13 cellular contexts compared by ENCODE assay signal in genomic region chr10:1465421-1465902, GRCh38.
DNase-seq lines count a peak whose midpoint lies in the region; ATAC-seq, FAIRE-seq and TF ChIP-seq lines count a peak whose summit lies in the region.
"Had no signal": no experiment of that assay in that cellular context is flagged by ENCODE, and none has a peak within 500 bp of the region (broad histone marks: within the 10 kb centered on the region; RNA-seq: fewer than 3 reads in every experiment).

No MANE protein-coding gene starts in this region.

- no peaks in the 10 kb centered on the region for H3K36me3 Mint-ChIP-seq in naive B cell

- no peaks in the 10 kb centered on the region for H3K27me3 ChIP-seq in MM.1S (replicated peaks; ENCODE audit: insufficient read depth, low read length)

- no peak overlapping the region for H3K9ac ChIP-seq in MM.1S (ENCODE audit: low read length)

- no peaks in the 10 kb centered on the region for H4K20me1 ChIP-seq in MM.1S (ENCODE audit: insufficient read depth, low read length)

- peak overlapping the region; percentile 61 for H3K4me2 ChIP-seq in MM.1S (ENCODE audit: low read depth, low read length)

- peak overlapping the region in 7 of 8 donors; percentile 42 to 83 (median 62) for H3K4me3 Mint-ChIP-seq in naive B cell
- H3K4me3 Mint-ChIP-seq: T-helper 1 cell treated with Interleukin-12 subunit alpha and Interleukin-12 subunit beta and Interleukin-4 antibody, amounts not matched to agents 30 μg/mL and 1 μg/mL, for 36 hours had no signal

- H3K9me2 ChIP-seq in MM.1S (replicated peaks; ENCODE audit: insufficient read depth, low read length) = no peaks in the 10 kb centered on the region

- TF ChIP-seq CTCF in MM.1S (IDR thresholded peaks at IDR 0.05; ENCODE audit: low read length) = no peak

- H3K27me3 Mint-ChIP-seq in naive B cell = peaks cover 0 to 23% (median 0%) of the 10 kb centered on the region in 3 donors

- H3K4me1 Mint-ChIP-seq in naive B cell = peaks cover 35 to 50% (median 39%) of the 10 kb centered on the region in 3 donors

- no peak overlapping the region for H3K27ac ChIP-seq in MM.1S (ENCODE audit: low read length)

- ATAC-seq in GM18508 (IDR thresholded peaks at IDR 0.05; ENCODE audit: insufficient read depth, unreplicated experiment) = peak; percentile 57
- ATAC-seq in GM21529 (IDR thresholded peaks at IDR 0.05; ENCODE audit: unreplicated experiment) = peak; percentile 73
- peak; percentile 62 to 84 for ATAC-seq in naive B cell (ENCODE audit: low read depth in 2 of 2)

- no peaks in the 10 kb centered on the region for H3K4me1 ChIP-seq in MM.1S (ENCODE audit: low read length)

- no peaks in the 10 kb centered on the region for H3K36me3 ChIP-seq in MM.1S (replicated peaks; ENCODE audit: insufficient read depth, low read length)

- no peak for FAIRE-seq in frontal cortex (lab: Jason Lieb, UNC)
- FAIRE-seq: D721Med had no signal

- peak overlapping the region; percentile 52 for H3K4me3 ChIP-seq in MM.1S (ENCODE audit: low read length)

- peaks cover 0 to 2% (median 0%) of the 10 kb centered on the region in 7 donors for H3K9me3 Mint-ChIP-seq in naive B cell
- H3K9me3 Mint-ChIP-seq: T-helper 1 cell treated with Interleukin-12 subunit alpha and Interleukin-12 subunit beta and Interleukin-4 antibody, amounts not matched to agents 30 μg/mL and 1 μg/mL, for 36 hours had no signal

- no peaks in the 10 kb centered on the region for H3K79me2 ChIP-seq in MM.1S (ENCODE audit: low read length)

- H3K9me3 ChIP-seq in MM.1S (replicated peaks; ENCODE audit: insufficient read depth, low read length) = no peaks in the 10 kb centered on the region

- H3K27ac Mint-ChIP-seq in naive B cell = peak overlapping the region in 4 of 6 donors; percentile 41 to 88 (median 87)
- H3K27ac Mint-ChIP-seq: T-helper 1 cell treated with Interleukin-12 subunit alpha and Interleukin-12 subunit beta and Interleukin-4 antibody, amounts not matched to agents 30 μg/mL and 1 μg/mL, for 36 hours had no signal

- H3F3A ChIP-seq in MM.1S (ENCODE audit: insufficient read depth, low read length) = no peaks in the 10 kb centered on the region

- peak overlapping the region; percentile 40 for H2AFZ ChIP-seq in MM.1S (ENCODE audit: low read length)

- DNase-seq in MM.1S (peak; percentile 32), naive B cell (peak; percentile 64), Ammon's horn (ENCODE audit: low spot score) (no peak), AG08396 (ENCODE audit: low spot score) (no peak), frontal cortex (ENCODE audit: low spot score in 2 of 2) (no peak), SHP77 treated with DMSO at 0.1 percent for 48 hours (lab: John Stamatoyannopoulos, UW) (no peak)
- DNase-seq: effector CD8-positive, alpha-beta T cell; NCI-H2227 treated with DMSO at 0.1 percent for 48 hours; stimulated activated CD4-positive, alpha-beta T cell treated with anti-CD3 and anti-CD28 coated beads, Interleukin-4, amount 100 ng/mL, for 4 hours had no signal

Comparison
In these comparisons a context has a peak if more than half of its experiments do, and no peak if none do; other contexts are left out.
1. DNase-seq: peak in MM.1S (single experiment) and naive B cell (single experiment); none in Ammon's horn (single experiment), AG08396 (single experiment), frontal cortex (0 of 2) and SHP77 treated with DMSO at 0.1 percent for 48 hours (single experiment).
2. Peak in every context shown above with its lines, with median percentiles within 50 percentile points of each other: ATAC-seq.